In genomic region chr14:89617142-89617460, GRCh38 we compare ENCODE assay signal across 9 cellular contexts.
DNase-seq lines count a peak whose midpoint lies in the region; TF ChIP-seq lines count a peak whose summit lies in the region.
"Had no signal": no experiment of that assay in that cellular context is flagged by ENCODE, and none has a peak within 500 bp of the region (broad histone marks: within the 10 kb centered on the region; RNA-seq: fewer than 3 reads in every experiment).

No MANE protein-coding gene starts in this region.

- peaks cover 26% of the 10 kb centered on the region for H3K4me1 ChIP-seq in SJSA1 (replicated peaks)

- H3K27me3 ChIP-seq in SJSA1 (replicated peaks), result no peaks in the 10 kb centered on the region

- peaks cover 3% of the 10 kb centered on the region for H3K36me3 ChIP-seq in SJSA1

- H3K4me3 ChIP-seq in SJSA1 (peak overlapping the region; percentile 89), foreskin fibroblast (ENCODE audit: low read depth in 1 of 2, low read length in 2 of 2) (peak overlapping the region; percentile 76 to 84), skin epidermis (peak overlapping the region; percentile 51 to 70 (median 62))

- no peaks in the 10 kb centered on the region; the same call in 1 of the 2 replicates for H3K9me3 ChIP-seq in SJSA1 (replicated peaks)

- TF ChIP-seq CTCF in foreskin fibroblast (IDR thresholded peaks at IDR 0.05; ENCODE audit: low read depth, low read length), result no peak

- DNase-seq in DMS 273 (lab: John Stamatoyannopoulos, UW; ENCODE audit: unreplicated experiment), result peak; percentile 35
- DNase-seq in DMS 273 treated with DMSO at 0.1 percent for 48 hours (lab: John Stamatoyannopoulos, UW), result no peak
- DNase-seq in SJSA1 (ENCODE audit: low read depth in 1 of 2, low spot score in 2 of 2), result no peak
- no peak for DNase-seq in foreskin fibroblast
- no peak for DNase-seq in cerebellar nuclear complex (lab: John Stamatoyannopoulos, UW)
- no peak for DNase-seq in activated CD4-positive, CD25-positive, alpha-beta regulatory T cell treated with anti-CD3 and anti-CD28 coated beads, Interleukin-2, amount 50 U/mL, for 72 hours
- DNase-seq in NCI-H187 (lab: John Stamatoyannopoulos, UW), result no peak

- H3K27ac ChIP-seq in SJSA1, result peak overlapping the region; percentile 88
- peak overlapping the region in 17 of 21 experiments; percentile 21 to 96 (median 87) for H3K27ac ChIP-seq in skin epidermis
- H3K27ac ChIP-seq: 22Rv1 had no signal
